Comparison of ENCODE assay signal across 8 cellular contexts in genomic region chr2:74457129-74457548, GRCh38. TPM values are rescaled to one million over a fixed set of nuclear protein-coding genes. Genes with fewer than 3 reads are reported as not detected.
DNase-seq lines count a peak whose midpoint lies in the region; ATAC-seq lines count a peak whose summit lies in the region.

No MANE protein-coding gene starts in this region.

- peak overlapping the region; percentile 97 for H3K27ac ChIP-seq in subcutaneous abdominal adipose tissue (ENCODE audit: low read depth, low read length)

- POLR2A ChIA-PET in activated CD8-positive, alpha-beta T cell treated with anti-CD3 and anti-CD28 coated beads, Interleukin-2, amount 10 ng/mL, durations not matched to agents 7 days and 5 days (lab: Charles Lee) = interaction anchor here (0.8 to 3.1 kb wide), 8 partner anchors 9 to 279 kb away, joined by 3 to 33 read pairs (median 5); partner anchors contain the start of genes AUP1, CCDC142, HTRA2 and MOB1A

- peak overlapping the region; percentile 68 to 88 (median 86) for H3K4me3 ChIP-seq in subcutaneous abdominal adipose tissue (ENCODE audit: low read depth in 1 of 5, low read length in 5 of 5)

- peak overlapping the region in 4 of 5 donors; percentile 38 to 68 (median 53) for H3K9ac ChIP-seq in subcutaneous abdominal adipose tissue (ENCODE audit: low read length in 5 of 5)

- H3K4me3 Mint-ChIP-seq in activated naive CD4-positive, alpha-beta T cell treated with anti-CD3 and anti-CD28 coated beads, Interleukin-2, amount 50 U/mL, for 24 hours = peak overlapping the region; percentile 99
- peak overlapping the region; percentile 99 for H3K4me3 Mint-ChIP-seq in activated CD8-positive, alpha-beta T cell treated with anti-CD3 and anti-CD28 coated beads, Interleukin-2, amount 10 ng/mL, durations not matched to agents 7 days and 5 days
- H3K4me3 Mint-ChIP-seq in immature natural killer cell = peak overlapping the region; percentile 89 to 99 (median 94)

- no peak for DNase-seq in activated naive CD4-positive, alpha-beta T cell (lab: John Stamatoyannopoulos, UW)
- no peak for DNase-seq in activated CD8-positive, alpha-beta T cell treated with anti-CD3 and anti-CD28 coated beads, Interleukin-2, amount 10 ng/mL, durations not matched to agents 7 days and 5 days
- DNase-seq in immature natural killer cell (no peak), EL (no peak)

- no peaks in the 10 kb centered on the region for H3K27me3 Mint-ChIP-seq in activated naive CD4-positive, alpha-beta T cell treated with anti-CD3 and anti-CD28 coated beads, Interleukin-2, amount 50 U/mL, for 24 hours
- H3K27me3 Mint-ChIP-seq in activated CD8-positive, alpha-beta T cell treated with anti-CD3 and anti-CD28 coated beads, Interleukin-2, amount 10 ng/mL, durations not matched to agents 7 days and 5 days (ENCODE audit: low read depth) = no peaks in the 10 kb centered on the region
- H3K27me3 Mint-ChIP-seq in immature natural killer cell (ENCODE audit: low read depth in 3 of 3) = peaks cover 28 to 35% (median 28%) of the 10 kb centered on the region in 3 donors

- H3K9me3 Mint-ChIP-seq in activated naive CD4-positive, alpha-beta T cell treated with anti-CD3 and anti-CD28 coated beads, Interleukin-2, amount 50 U/mL, for 24 hours = no peaks in the 10 kb centered on the region
- H3K9me3 Mint-ChIP-seq in activated CD8-positive, alpha-beta T cell treated with anti-CD3 and anti-CD28 coated beads, Interleukin-2, amount 10 ng/mL, durations not matched to agents 7 days and 5 days (ENCODE audit: insufficient read depth) = no peaks in the 10 kb centered on the region
- peaks cover 0 to 2% (median 0%) of the 10 kb centered on the region in 6 donors for H3K9me3 Mint-ChIP-seq in immature natural killer cell

- H3K27ac Mint-ChIP-seq in activated naive CD4-positive, alpha-beta T cell treated with anti-CD3 and anti-CD28 coated beads, Interleukin-2, amount 50 U/mL, for 24 hours = peak overlapping the region; percentile 99
- peak overlapping the region; percentile 98 for H3K27ac Mint-ChIP-seq in activated CD8-positive, alpha-beta T cell treated with anti-CD3 and anti-CD28 coated beads, Interleukin-2, amount 10 ng/mL, durations not matched to agents 7 days and 5 days
- H3K27ac Mint-ChIP-seq in immature natural killer cell = peak overlapping the region; percentile 87 to 100 (median 98)

- H3K9me3 ChIP-seq in subcutaneous abdominal adipose tissue (ENCODE audit: control insufficient read depth in 5 of 5, low read length in 5 of 5) = no peaks in the 10 kb centered on the region

- ATAC-seq in activated CD8-positive, alpha-beta T cell treated with anti-CD3 and anti-CD28 coated beads, Interleukin-2, amount 10 ng/mL, durations not matched to agents 7 days and 5 days = no peak
- ATAC-seq in esophagus mucosa (no peak), HG03139 (IDR thresholded peaks at IDR 0.05; ENCODE audit: unreplicated experiment) (no peak)

- H3K4me1 Mint-ChIP-seq in activated naive CD4-positive, alpha-beta T cell treated with anti-CD3 and anti-CD28 coated beads, Interleukin-2, amount 50 U/mL, for 24 hours = peaks cover 69% of the 10 kb centered on the region
- peaks cover 64% of the 10 kb centered on the region for H3K4me1 Mint-ChIP-seq in activated CD8-positive, alpha-beta T cell treated with anti-CD3 and anti-CD28 coated beads, Interleukin-2, amount 10 ng/mL, durations not matched to agents 7 days and 5 days (ENCODE audit: low read depth)
- H3K4me1 Mint-ChIP-seq in immature natural killer cell = peaks cover 68 to 74% of the 10 kb centered on the region in 2 donors

- CTCF ChIA-PET in activated CD8-positive, alpha-beta T cell treated with anti-CD3 and anti-CD28 coated beads, Interleukin-2, amount 10 ng/mL, durations not matched to agents 7 days and 5 days (lab: Charles Lee) = interaction anchor here (0.7 to 3.9 kb wide), 13 partner anchors 16 to 1228 kb away, joined by 3 to 29 read pairs (median 4); partner anchors contain the start of genes AUP1, C2orf81, CCDC142 and HTRA2

- H3K36me3 Mint-ChIP-seq in activated naive CD4-positive, alpha-beta T cell treated with anti-CD3 and anti-CD28 coated beads, Interleukin-2, amount 50 U/mL, for 24 hours = peaks cover 15% of the 10 kb centered on the region
- peaks cover 29% of the 10 kb centered on the region for H3K36me3 Mint-ChIP-seq in activated CD8-positive, alpha-beta T cell treated with anti-CD3 and anti-CD28 coated beads, Interleukin-2, amount 10 ng/mL, durations not matched to agents 7 days and 5 days (ENCODE audit: low read depth)
- H3K36me3 Mint-ChIP-seq in immature natural killer cell = no peaks in the 10 kb centered on the region

- H3K4me1 ChIP-seq in subcutaneous abdominal adipose tissue (ENCODE audit: control insufficient read depth in 5 of 5, insufficient read depth in 5 of 5, low read length in 5 of 5) = peaks cover 11 to 44% (median 39%) of the 10 kb centered on the region in 5 donors

- peaks cover 0 to 13% (median 12%) of the 10 kb centered on the region in 5 donors for H3K36me3 ChIP-seq in subcutaneous abdominal adipose tissue (ENCODE audit: control insufficient read depth in 5 of 5, insufficient read depth in 5 of 5, low read length in 5 of 5)

- H3K27me3 ChIP-seq in subcutaneous abdominal adipose tissue (ENCODE audit: control insufficient read depth in 5 of 5, insufficient read depth in 4 of 5, low read length in 5 of 5) = no peaks in the 10 kb centered on the region

RNA-seq across cellular contexts. Expression of gene WBP1, which starts 1.1 kb away (rescaled TPM):
- total RNA-seq in activated CD8-positive, alpha-beta T cell treated with anti-CD3 and anti-CD28 coated beads, Interleukin-2, amount 10 ng/mL, durations not matched to agents 7 days and 5 days = 10 to 100 TPM; 34.0 to 34.3 TPM
- 10 to 100 TPM; 45.6 to 56.1 (median 54.0) TPM for polyA plus RNA-seq in immature natural killer cell
- 30.6 TPM for total RNA-seq in esophagus mucosa

RNA-seq across cellular contexts. Expression of gene INO80B, which starts 2.3 kb away (rescaled TPM):
- 10 to 100 TPM; 25.7 to 29.1 TPM for total RNA-seq in activated CD8-positive, alpha-beta T cell treated with anti-CD3 and anti-CD28 coated beads, Interleukin-2, amount 10 ng/mL, durations not matched to agents 7 days and 5 days
- 10 to 100 TPM in 1 of 3 donors, 1 to 10 TPM in 2; 3.9 to 11.1 (median 9.3) TPM for polyA plus RNA-seq in immature natural killer cell
- total RNA-seq in esophagus mucosa = 22.6 TPM

RNA-seq across cellular contexts. Expression of gene MOGS, which starts 8.0 kb away (rescaled TPM):
- 10 to 100 TPM; 52.4 to 56.3 TPM for total RNA-seq in activated CD8-positive, alpha-beta T cell treated with anti-CD3 and anti-CD28 coated beads, Interleukin-2, amount 10 ng/mL, durations not matched to agents 7 days and 5 days
- polyA plus RNA-seq in immature natural killer cell = 10 to 100 TPM; 45.1 to 73.5 (median 46.7) TPM
- 22.6 TPM for total RNA-seq in esophagus mucosa

RNA-seq across cellular contexts. Expression of gene MRPL53, which starts 15.3 kb away (rescaled TPM):
- 10 to 100 TPM; 95.7 to 96.2 TPM for total RNA-seq in activated CD8-positive, alpha-beta T cell treated with anti-CD3 and anti-CD28 coated beads, Interleukin-2, amount 10 ng/mL, durations not matched to agents 7 days and 5 days
- 100 to 1,000 TPM in 2 of 3 donors, 10 to 100 TPM in 1; 83.8 to 152 (median 119) TPM for polyA plus RNA-seq in immature natural killer cell
- total RNA-seq in esophagus mucosa = 87.5 TPM

RNA-seq across cellular contexts. Expression of gene RTKN, which starts 15.4 kb away (rescaled TPM):
- under 1 TPM; 0.37 to 0.57 TPM for total RNA-seq in activated CD8-positive, alpha-beta T cell treated with anti-CD3 and anti-CD28 coated beads, Interleukin-2, amount 10 ng/mL, durations not matched to agents 7 days and 5 days
- polyA plus RNA-seq in immature natural killer cell = 10 to 100 TPM in 1 of 3 donors, 1 to 10 TPM in 2; 5.8 to 10.8 (median 8.4) TPM
- total RNA-seq in esophagus mucosa = 18.3 TPM
